Comparison of ENCODE assay signal across 8 cellular contexts in the genomic region with DNA sequence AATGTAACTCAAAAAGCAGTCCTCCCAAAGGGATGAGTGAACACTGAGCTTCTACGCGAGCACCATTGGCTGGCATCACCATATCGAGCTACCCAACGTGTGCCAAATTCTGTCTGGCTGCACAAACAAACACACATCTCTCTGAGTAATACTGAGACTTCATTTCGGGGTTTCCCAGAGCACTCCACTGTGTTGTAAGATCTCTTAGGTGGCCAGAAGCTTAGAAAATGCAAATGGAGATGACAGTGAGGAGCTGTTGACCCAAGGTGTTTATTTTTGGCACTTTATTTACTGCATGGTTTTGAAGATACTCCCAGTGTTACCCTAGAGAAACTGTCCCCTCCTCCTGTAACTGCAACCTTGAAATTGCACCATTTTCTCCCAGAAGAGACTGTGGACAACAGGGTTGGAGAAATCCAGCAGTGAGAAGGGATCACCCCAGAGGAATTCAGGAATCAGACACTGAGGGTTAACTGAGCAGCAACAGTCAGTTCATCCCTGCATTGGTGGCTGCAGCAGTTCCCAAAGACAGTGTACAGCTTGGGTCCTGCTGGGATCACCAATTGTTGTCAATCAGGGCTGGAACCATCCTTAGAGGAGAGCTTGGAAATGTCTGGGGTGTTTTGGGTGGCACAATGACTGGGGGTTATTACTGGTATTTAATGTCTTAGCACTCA. TPM values are rescaled to one million over a fixed set of nuclear protein-coding genes. Genes with fewer than 3 reads are reported as not detected.
DNase-seq lines count a peak whose midpoint lies in the region; ATAC-seq and TF ChIP-seq lines count a peak whose summit lies in the region.

No MANE protein-coding gene starts in this region.

- H3K4me1 Mint-ChIP-seq in progenitor cell of endocrine pancreas (ENCODE audit: low read depth), result peaks cover 13% of the 10 kb centered on the region

- H3K4me3 ChIP-seq in neutrophil (ENCODE audit: low read depth in 1 of 2, low read length in 1 of 2) (peak overlapping the region; percentile 83 to 92), SJCRH30 (no peak overlapping the region)

- H3K27me3 ChIP-seq in neutrophil (no peaks in the 10 kb centered on the region), SJCRH30 (no peaks in the 10 kb centered on the region)

- no peaks in the 10 kb centered on the region for H3K9me3 Mint-ChIP-seq in progenitor cell of endocrine pancreas (ENCODE audit: low read depth)

- H3K4me3 Mint-ChIP-seq in progenitor cell of endocrine pancreas (ENCODE audit: low read depth), result no peak overlapping the region

- peaks cover 22% of the 10 kb centered on the region for H3K36me3 ChIP-seq in neutrophil
- no peaks in the 10 kb centered on the region for H3K36me3 ChIP-seq in SJCRH30

- TF ChIP-seq CTCF in neutrophil (IDR thresholded peaks at IDR 0.05) (no peak), progenitor cell of endocrine pancreas (IDR thresholded peaks at IDR 0.05; ENCODE audit: unreplicated experiment) (no peak)

- H3K27ac Mint-ChIP-seq in progenitor cell of endocrine pancreas, result no peak overlapping the region

- peaks cover 48 to 81% of the 10 kb centered on the region in 2 experiments for H3K4me1 ChIP-seq in neutrophil (ENCODE audit: control insufficient read depth in 1 of 2, insufficient read depth in 1 of 2, low read depth in 1 of 2, low read length in 1 of 2)
- H3K4me1 ChIP-seq in SJCRH30, result no peaks in the 10 kb centered on the region

- H3K27me3 Mint-ChIP-seq in progenitor cell of endocrine pancreas, result peaks cover 17% of the 10 kb centered on the region

- H3K27ac ChIP-seq in neutrophil (peak overlapping the region; percentile 94), SJCRH30 (no peak overlapping the region)

- ATAC-seq in GM19025 (IDR thresholded peaks at IDR 0.05; ENCODE audit: low read depth, unreplicated experiment) (peak; percentile 69), HG02938 (IDR thresholded peaks at IDR 0.05; ENCODE audit: unreplicated experiment) (peak; percentile 72)

- H3K9me3 ChIP-seq in neutrophil (no peaks in the 10 kb centered on the region), SJCRH30 (replicated peaks) (no peaks in the 10 kb centered on the region)

- DNase-seq in activated CD4-positive, alpha-beta T cell treated with anti-CD3 and anti-CD28 coated beads, Interleukin-2, amount 50 U/mL, for 1 hour, result peak; percentile 57
- DNase-seq in SJCRH30 (no peak), dermis blood vessel endothelial cell (no peak), progenitor cell of endocrine pancreas (ENCODE audit: low spot score, unreplicated experiment) (no peak), NCI-H526 treated with DMSO at 0.1 percent for 48 hours (lab: John Stamatoyannopoulos, UW) (no peak)

- H3K36me3 Mint-ChIP-seq in progenitor cell of endocrine pancreas (ENCODE audit: insufficient read depth), result no peaks in the 10 kb centered on the region

RNA-seq across cellular contexts. Expression of gene RIPOR2, which starts 1.0 kb away (rescaled TPM):
- 3.0 and 3.9 TPM in 2 replicates for total RNA-seq in SJCRH30 (2014; rRNA removed; shearing (Covaris generic))
- total RNA-seq in dermis blood vessel endothelial cell, result under 0.01 TPM in 1 of 2 replicates, not detected in the other
- 2.2 and 4.0 TPM in 2 replicates for total RNA-seq in progenitor cell of endocrine pancreas
